In the genomic region with DNA sequence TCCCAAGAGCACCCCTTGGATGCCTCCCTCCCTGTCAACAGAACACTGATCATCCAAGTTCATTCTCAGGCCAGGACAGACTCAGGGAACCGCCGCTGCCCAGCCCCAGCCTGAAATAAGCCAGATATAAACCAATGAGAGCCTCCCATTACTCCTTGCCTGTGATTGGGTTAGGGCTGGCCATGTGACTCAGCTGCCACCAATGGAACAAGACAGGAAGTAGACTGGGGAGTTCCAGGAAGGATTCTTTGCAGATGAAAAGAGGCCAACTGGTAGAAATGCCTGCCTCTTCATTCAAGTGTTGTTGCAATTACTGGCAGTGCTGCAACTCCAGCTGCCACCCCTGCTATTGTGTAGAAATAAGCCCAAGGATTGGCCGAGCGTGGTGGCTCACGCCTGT, we compare ENCODE assay signal across 27 cellular contexts.
DNase-seq lines count a peak whose midpoint lies in the region; ATAC-seq, FAIRE-seq and TF ChIP-seq lines count a peak whose summit lies in the region.
"Had no signal": no experiment of that assay in that cellular context is flagged by ENCODE, and none has a peak within 500 bp of the region (broad histone marks: within the 10 kb centered on the region; RNA-seq: fewer than 3 reads in every experiment).

No MANE protein-coding gene starts in this region.

- H3K36me3 Mint-ChIP-seq in activated naive CD4-positive, alpha-beta T cell treated with anti-CD3 and anti-CD28 coated beads, Interleukin-2, amount 50 U/mL, for 72 hours: peaks cover 0 to 12% of the 10 kb centered on the region in 2 donors
- H3K36me3 Mint-ChIP-seq: natural killer cell had no signal

- peaks cover 6% of the 10 kb centered on the region in 2 donors for H3K9me3 Mint-ChIP-seq in activated naive CD4-positive, alpha-beta T cell treated with anti-CD3 and anti-CD28 coated beads, Interleukin-2, amount 50 U/mL, for 72 hours
- H3K9me3 Mint-ChIP-seq: stimulated activated naive CD8-positive, alpha-beta T cell treated with anti-CD3 and anti-CD28 coated beads, Interleukin-15, Interleukin-2, amounts not matched to agents 100 ng/mL and 50 ng/mL, for 24 hours had no signal

- H3K4me1 ChIP-seq in A673 (ENCODE audit: insufficient read depth, low read length, poor library complexity, severe bottlenecking) (no peaks in the 10 kb centered on the region), H1 (replicated peaks in 1 of 4; ENCODE audit: control insufficient read depth in 3 of 4, insufficient read depth in 4 of 4, low read length in 3 of 4) (no peaks in the 10 kb centered on the region), suprapubic skin (no peaks in the 10 kb centered on the region)
- H3K4me1 ChIP-seq: Caco-2, heart left ventricle, right atrium auricular region, SJSA1 had no signal

- TF ChIP-seq POLR2A in H1 (IDR thresholded peaks at IDR 0.05; ENCODE audit: control extremely low read depth in 1 of 2, low read depth in 2 of 2, low read length in 2 of 2): no peak
- no peak for TF ChIP-seq POLR2A in suprapubic skin (IDR thresholded peaks at IDR 0.05)

- no peak for TF ChIP-seq CTCF in A673 (conservative IDR thresholded peaks at IDR 0.05; ENCODE audit: low read depth, low read length)
- TF ChIP-seq CTCF in H1 (IDR thresholded peaks at IDR 0.05; ENCODE audit: control extremely low read depth in 1 of 3, insufficient read depth in 1 of 3, low read depth in 1 of 3, low read length in 3 of 3): no peak
- TF ChIP-seq CTCF in suprapubic skin (IDR thresholded peaks at IDR 0.05): no peak

- no peaks in the 10 kb centered on the region for H4K20me1 ChIP-seq in H1 (replicated peaks in 1 of 2; ENCODE audit: control insufficient read depth in 1 of 2, insufficient read depth in 2 of 2, low read length in 2 of 2)

- H2BK12ac ChIP-seq in H1 (ENCODE audit: low read depth, low read length): no peak overlapping the region

- H3K23me2 ChIP-seq in H1 (ENCODE audit: low read depth, low read length): no peaks in the 10 kb centered on the region

- no peak for FAIRE-seq in H1 (lab: Jason Lieb, UNC)
- FAIRE-seq: GM19239 had no signal

- no peak for TF ChIP-seq RAD21 in H1 (IDR thresholded peaks at IDR 0.05 in 1 of 2, conservative IDR thresholded peaks at IDR 0.05 in 1 of 2; ENCODE audit: low read depth in 2 of 2, low read length in 2 of 2)

- H2BK20ac ChIP-seq in H1 (ENCODE audit: low read length): no peak overlapping the region

- DNase-seq in A673 (ENCODE audit: low spot score) (peak; percentile 22), COLO829 (ENCODE audit: low spot score) (peak; percentile 53), MG63 (peak; percentile 9), H1 (ENCODE audit: low read depth in 1 of 2, low spot score in 2 of 2) (no peak), NCI-H1092 (lab: John Stamatoyannopoulos, UW) (no peak), suprapubic skin (ENCODE audit: low spot score in 2 of 2) (no peak), activated gamma-delta T cell (lab: John Stamatoyannopoulos, UW) (no peak)
- DNase-seq in activated naive CD4-positive, alpha-beta T cell treated with anti-CD3 and anti-CD28 coated beads, Interleukin-2, amount 50 U/mL, for 72 hours (ENCODE audit: low spot score in 2 of 2): no peak
- DNase-seq: activated CD8-positive, alpha-beta memory T cell treated with anti-CD3 and anti-CD28 coated beads, Interleukin-2, amount 50 U/mL, for 4 hours; Caco-2; cerebellar nuclear complex; EL; GOT3; heart left ventricle; midbrain; natural killer cell; NCI-H526 treated with DMSO at 0.1 percent for 48 hours; PC-9; stimulated activated CD4-positive, alpha-beta T cell treated with anti-CD3 and anti-CD28 coated beads, Interleukin-12 subunit alpha, Interleukin-12 subunit beta, amount 100 ng/mL, for 4 hours; stimulated activated CD4-positive, alpha-beta T cell treated with anti-CD3 and anti-CD28 coated beads, Interleukin-4, amount 100 ng/mL, for 4 hours; T-helper 17 cell; trophoblast cell had no signal

- H4K8ac ChIP-seq in H1 (ENCODE audit: extremely low read depth, insufficient read depth, low read length): no peak overlapping the region

- H3K9ac ChIP-seq in H1 (replicated peaks in 1 of 4; ENCODE audit: extremely low read depth in 1 of 4, low read depth in 3 of 4, low read length in 3 of 4): no peak overlapping the region

- no peak overlapping the region for H3K27ac ChIP-seq in A673 (ENCODE audit: low read depth, low read length, poor library complexity, severe bottlenecking)
- H3K27ac ChIP-seq in H1 (ENCODE audit: low read depth, low read length): no peak overlapping the region
- no peak overlapping the region for H3K27ac ChIP-seq in suprapubic skin
- H3K27ac ChIP-seq: heart left ventricle, PC-9, right atrium auricular region, SJSA1 had no signal

- H2AK5ac ChIP-seq in H1 (ENCODE audit: low read depth, low read length): no peak overlapping the region

- H4K5ac ChIP-seq in H1 (ENCODE audit: insufficient read length, low read depth, low read length): no peak overlapping the region

- 91% methylated on average over 5 of the region's 5 CpGs; no CpG with 5 or more reads in 1 of the 2 experiments for WGBS in H1 (ENCODE audit: extremely low coverage in 1 of 2, insufficient coverage in 1 of 2, insufficient read length in 1 of 2, insufficient replicate concordance in 2 of 2, low coverage in 1 of 2, low lambda C conversion rate in 2 of 2, missing lambda C conversion rate in 1 of 2), 2 experiments
- 99% methylated on average over 5 of the region's 5 CpGs for WGBS in suprapubic skin

- no peak overlapping the region for H2BK5ac ChIP-seq in H1 (ENCODE audit: low read depth, low read length)

- H3K9me3 ChIP-seq in A673 (ENCODE audit: low read depth, low read length, poor library complexity, severe bottlenecking) (peaks cover 6% of the 10 kb centered on the region), MG63 (peaks cover 3% of the 10 kb centered on the region; the same call in 1 of the 2 replicates), H1 (ENCODE audit: insufficient read depth in 2 of 2, low read depth in 1 of 2, low read length in 1 of 2) (peaks cover 0 to under 1% of the 10 kb centered on the region in 2 experiments; a peak in 2 of 4 replicates), suprapubic skin (no peaks in the 10 kb centered on the region)
- H3K9me3 ChIP-seq: Caco-2 had no signal

- no peak overlapping the region for H3K4me3 ChIP-seq in A673 (ENCODE audit: low read depth, low read length, poor library complexity, severe bottlenecking)
- no peak overlapping the region for H3K4me3 ChIP-seq in MG63
- no peak overlapping the region for H3K4me3 ChIP-seq in H1 (ENCODE audit: extremely low read depth in 1 of 4, insufficient read depth in 2 of 4, low read depth in 3 of 4, low read length in 4 of 4)
- H3K4me3 ChIP-seq in suprapubic skin: no peak overlapping the region
- H3K4me3 ChIP-seq: heart left ventricle, PC-9, right atrium auricular region, SJSA1 had no signal

- H3K27me3 ChIP-seq in A673 (replicated peaks; ENCODE audit: insufficient read depth, low read depth, low read length, poor library complexity): no peaks in the 10 kb centered on the region
- H3K27me3 ChIP-seq in MG63: no peaks in the 10 kb centered on the region
- H3K27me3 ChIP-seq in H1 (replicated peaks in 1 of 4; ENCODE audit: control insufficient read depth in 3 of 4, extremely low read depth in 1 of 4, insufficient read depth in 3 of 4, low read length in 3 of 4): no peaks in the 10 kb centered on the region
- H3K27me3 ChIP-seq in suprapubic skin: no peaks in the 10 kb centered on the region
- H3K27me3 ChIP-seq: heart left ventricle, right atrium auricular region, SJSA1 had no signal

- no peak overlapping the region for H2BK120ac ChIP-seq in H1 (replicated peaks; ENCODE audit: low read depth, low read length)

- no TSS peak for BruUV-seq in A673 (replicated peaks; lab: Mats Ljungman, UMichigan)

- no peak overlapping the region for H3K18ac ChIP-seq in H1 (ENCODE audit: extremely low read depth, low read length)

- H3K23ac ChIP-seq in H1 (ENCODE audit: insufficient read length): no peak overlapping the region

- CTCF ChIA-PET in A673 (lab: Charles Lee) (no interaction called here), H1 (lab: Charles Lee; ENCODE audit: partially characterized antibody) (no interaction called here)

- TF ChIP-seq EP300 in H1 (IDR thresholded peaks at IDR 0.05; ENCODE audit: borderline replicate concordance in 1 of 2, low read depth in 2 of 2, low read length in 2 of 2) (no peak), suprapubic skin (IDR thresholded peaks at IDR 0.05) (no peak)

- intact Hi-C loops in A673 (cut with micrococcal nuclease; ENCODE audit: unreplicated experiment): no loop called here

- H3K79me2 ChIP-seq in H1 (ENCODE audit: control insufficient read depth in 1 of 2, insufficient read depth in 2 of 2, low read length in 2 of 2): peaks cover 0 to 9% of the 10 kb centered on the region in 2 experiments; a peak in 1 of 4 replicates

- no peak overlapping the region for H3K4me2 ChIP-seq in H1 (ENCODE audit: insufficient read depth in 1 of 2, low read depth in 2 of 2, low read length in 2 of 2)
- H3K4me2 ChIP-seq: PC-9 had no signal

- H3K56ac ChIP-seq in H1 (replicated peaks; ENCODE audit: insufficient read length, low read depth, low read length): no peak overlapping the region

- no peak overlapping the region for H3K14ac ChIP-seq in H1 (ENCODE audit: insufficient read length)

- no peak overlapping the region for H2AFZ ChIP-seq in H1 (ENCODE audit: low read length)
- H2AFZ ChIP-seq: PC-9 had no signal

- no peak overlapping the region for H3K4ac ChIP-seq in H1 (replicated peaks; ENCODE audit: insufficient read length, low read depth, low read length)

- no peak for ATAC-seq in activated naive CD4-positive, alpha-beta T cell treated with anti-CD3 and anti-CD28 coated beads, Interleukin-2, amount 50 U/mL, for 72 hours
- ATAC-seq: heart left ventricle, natural killer cell, T-helper 17 cell had no signal

- H4K91ac ChIP-seq in H1 (replicated peaks; ENCODE audit: insufficient read length, low read length): no peak overlapping the region

- no peak overlapping the region for H2BK15ac ChIP-seq in H1 (ENCODE audit: low read length)

- POLR2A ChIA-PET in A673 (lab: Charles Lee; ENCODE audit: low non-redundant PET) (no interaction called here), H1 (lab: Charles Lee; ENCODE audit: partially characterized antibody) (interaction anchor here (0.5 kb wide), 1 partner anchor 84 kb away, joined by 3 read pairs; no protein-coding TSS in a partner anchor)

- H3K36me3 ChIP-seq in A673 (ENCODE audit: insufficient read depth, low read length, poor library complexity, severe bottlenecking) (no peaks in the 10 kb centered on the region), MG63 (no peaks in the 10 kb centered on the region), H1 (ENCODE audit: control insufficient read depth in 2 of 4, insufficient read depth in 4 of 4, low read length in 3 of 4) (no peaks in the 10 kb centered on the region), suprapubic skin (no peaks in the 10 kb centered on the region)
- H3K36me3 ChIP-seq: heart left ventricle, right atrium auricular region, SJSA1 had no signal

- H3K79me1 ChIP-seq in H1 (ENCODE audit: low read depth, low read length): peaks cover 8% of the 10 kb centered on the region

- H3K27ac Mint-ChIP-seq in activated naive CD4-positive, alpha-beta T cell treated with anti-CD3 and anti-CD28 coated beads, Interleukin-2, amount 50 U/mL, for 72 hours: no peak overlapping the region
- H3K27ac Mint-ChIP-seq: activated T-helper 2 cell treated with anti-CD3 and anti-CD28 coated beads, Interferon-gamma antibody, Interleukin-2, Interleukin-4, amounts not matched to agents 10 μg/mL and 5 μg/mL and 100 μg/mL, durations not matched to agents 14 hours and 24 hours and 36 hours; natural killer cell; stimulated activated naive CD8-positive, alpha-beta T cell treated with anti-CD3 and anti-CD28 coated beads, Interleukin-15, Interleukin-2, amounts not matched to agents 100 ng/mL and 50 ng/mL, for 24 hours; T-helper 17 cell had no signal

Comparison
In these comparisons a context has a peak if more than half of its experiments do, and no peak if none do; other contexts are left out.
1. DNase-seq: peak in A673 (single experiment), COLO829 (single experiment) and MG63 (single experiment); none in H1 (0 of 2), activated naive CD4-positive, alpha-beta T cell treated with anti-CD3 and anti-CD28 coated beads, Interleukin-2, amount 50 U/mL, for 72 hours (0 of 2), NCI-H1092 (single experiment), suprapubic skin (0 of 2) and activated gamma-delta T cell (single experiment).